In the genomic region with DNA sequence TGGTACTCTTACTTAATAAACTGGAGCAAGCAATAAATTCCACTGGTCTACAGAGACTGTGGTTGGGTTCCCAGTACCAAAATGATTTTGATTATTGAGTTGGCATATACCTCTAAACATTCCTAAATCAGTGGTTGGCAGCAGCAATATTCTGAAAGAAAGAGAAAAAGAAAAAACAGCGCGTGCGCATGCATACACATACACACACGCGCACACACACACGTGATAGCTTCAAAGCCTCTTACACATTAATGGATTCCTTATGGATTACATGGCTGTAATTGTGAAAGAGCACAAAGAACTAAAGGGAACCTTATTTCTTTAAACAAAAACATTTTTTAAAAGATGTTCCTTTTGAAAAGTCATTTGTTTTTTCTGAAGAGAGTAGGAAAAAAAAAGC, we compare ENCODE assay signal across 14 cellular contexts.
A peak's percentile ranks its signal among the peaks of the same experiment; 100 is the strongest.
DNase-seq lines count a peak whose midpoint lies in the region; ATAC-seq and TF ChIP-seq lines count a peak whose summit lies in the region.
"Had no signal": no experiment of that assay in that cellular context is flagged by ENCODE, and none has a peak within 500 bp of the region (broad histone marks: within the 10 kb centered on the region; RNA-seq: fewer than 3 reads in every experiment).

No MANE protein-coding gene starts in this region.

- WGBS in GM23248 (ENCODE audit: low coverage in 1 of 2, low lambda C conversion rate in 2 of 2, missing lambda C conversion rate in 2 of 2), 2 experiments, result 4 to 5% methylated on average over 6 of the region's 6 CpGs
- 89% methylated on average over 6 of the region's 6 CpGs for WGBS in hepatocyte (ENCODE audit: low lambda C conversion rate, missing lambda C conversion rate)

- H3K36me3 Mint-ChIP-seq in neural progenitor cell, result no peaks in the 10 kb centered on the region
- H3K36me3 Mint-ChIP-seq: CD8-positive, alpha-beta T cell had no signal

- H3F3A ChIP-seq in GM23248 (ENCODE audit: insufficient read depth), result no peaks in the 10 kb centered on the region
- no peaks in the 10 kb centered on the region for H3F3A ChIP-seq in neural progenitor cell (ENCODE audit: low read depth)

- H3K27ac ChIP-seq in GM23248, result peak overlapping the region; percentile 70
- peak overlapping the region; percentile 61 for H3K27ac ChIP-seq in hepatocyte
- no peak overlapping the region for H3K27ac ChIP-seq in neural progenitor cell

- ATAC-seq in GM19463 (IDR thresholded peaks at IDR 0.05; ENCODE audit: unreplicated experiment), result no peak
- no peak for ATAC-seq in GM21515 (IDR thresholded peaks at IDR 0.05; ENCODE audit: unreplicated experiment)
- ATAC-seq: CD8-positive, alpha-beta T cell had no signal

- H3K4me3 ChIP-seq in GM23248, result peak overlapping the region; percentile 25
- no peak overlapping the region for H3K4me3 ChIP-seq in hepatocyte
- H3K4me3 ChIP-seq in neural progenitor cell, result no peak overlapping the region

- peaks cover 9% of the 10 kb centered on the region for H3K4me1 Mint-ChIP-seq in neural progenitor cell

- no peak overlapping the region for H3K4me3 Mint-ChIP-seq in neural progenitor cell
- H3K4me3 Mint-ChIP-seq: CD8-positive, alpha-beta T cell had no signal

- H3K9me2 ChIP-seq in GM23248 (ENCODE audit: insufficient read depth) (no peaks in the 10 kb centered on the region), hepatocyte (replicated peaks; ENCODE audit: insufficient read depth) (no peaks in the 10 kb centered on the region)

- H3K36me3 ChIP-seq in GM23248 (ENCODE audit: low read depth) (no peaks in the 10 kb centered on the region), hepatocyte (replicated peaks; ENCODE audit: insufficient read depth, low read depth) (no peaks in the 10 kb centered on the region), neural progenitor cell (no peaks in the 10 kb centered on the region)
- H3K36me3 ChIP-seq: BE2C had no signal

- H3K9ac ChIP-seq in GM23248 (peak overlapping the region; percentile 43), neural progenitor cell (no peak overlapping the region)

- H3K27me3 ChIP-seq in GM23248 (replicated peaks; ENCODE audit: insufficient read depth) (no peaks in the 10 kb centered on the region), hepatocyte (no peaks in the 10 kb centered on the region), neural progenitor cell (no peaks in the 10 kb centered on the region)
- H3K27me3 ChIP-seq: BE2C had no signal

- in situ Hi-C loops in GM23248 (cut with MboI), result no loop called here

- peaks cover 3% of the 10 kb centered on the region for H3K27me3 Mint-ChIP-seq in neural progenitor cell (ENCODE audit: insufficient read depth, low read depth)

- H3K9me3 ChIP-seq in GM23248 (ENCODE audit: low read depth), result no peaks in the 10 kb centered on the region
- H3K9me3 ChIP-seq in hepatocyte (ENCODE audit: low read depth), result no peaks in the 10 kb centered on the region
- H3K9me3 ChIP-seq in neural progenitor cell (ENCODE audit: low read depth), result no peaks in the 10 kb centered on the region
- H3K9me3 ChIP-seq: BE2C had no signal

- peak overlapping the region; percentile 67 for H2AFZ ChIP-seq in GM23248
- H2AFZ ChIP-seq in hepatocyte, result no peak overlapping the region
- H2AFZ ChIP-seq in neural progenitor cell (replicated peaks), result no peak overlapping the region

- H3K9me3 Mint-ChIP-seq in neural progenitor cell, result peaks cover 3% of the 10 kb centered on the region

- H3K4me1 ChIP-seq in GM23248 (ENCODE audit: insufficient read depth) (peaks cover 15% of the 10 kb centered on the region), hepatocyte (ENCODE audit: insufficient read depth) (peaks cover 6% of the 10 kb centered on the region), neural progenitor cell (peaks cover 8% of the 10 kb centered on the region)
- H3K4me1 ChIP-seq: BE2C had no signal

- DNase-seq in AG08395 (ENCODE audit: low spot score) (peak; percentile 46), GM23248 (peak; percentile 88), epidermal melanocyte (ENCODE audit: insufficient read length, low spot score) (peak; percentile 21), hepatocyte (ENCODE audit: low spot score) (no peak), neural progenitor cell (ENCODE audit: low spot score) (no peak), NCI-H2171 (lab: John Stamatoyannopoulos, UW) (no peak)
- DNase-seq: BE2C; CD8-positive, alpha-beta T cell; HCEC 1CT; NCI-H1694; NCI-H2171 treated with DMSO at 0.1 percent for 48 hours; NCI-H774 had no signal

- H3K4me2 ChIP-seq in GM23248 (ENCODE audit: unreplicated experiment) (peak overlapping the region; percentile 44), hepatocyte (no peak overlapping the region), neural progenitor cell (no peak overlapping the region)

- TF ChIP-seq CTCF in hepatocyte (IDR thresholded peaks at IDR 0.05; ENCODE audit: poor library complexity), result no peak
- no peak for TF ChIP-seq CTCF in neural progenitor cell (IDR thresholded peaks at IDR 0.05)

- H4K20me1 ChIP-seq in GM23248 (ENCODE audit: insufficient read depth) (no peaks in the 10 kb centered on the region), hepatocyte (ENCODE audit: insufficient read depth, poor library complexity, severe bottlenecking) (no peaks in the 10 kb centered on the region), neural progenitor cell (ENCODE audit: low read depth) (no peaks in the 10 kb centered on the region)

- no peak overlapping the region for H3K27ac Mint-ChIP-seq in neural progenitor cell
- H3K27ac Mint-ChIP-seq: CD8-positive, alpha-beta T cell had no signal

- H3K79me2 ChIP-seq in GM23248 (ENCODE audit: insufficient read depth), result no peaks in the 10 kb centered on the region
- H3K79me2 ChIP-seq in hepatocyte, result no peaks in the 10 kb centered on the region
- H3K79me2 ChIP-seq in neural progenitor cell (ENCODE audit: low read depth), result no peaks in the 10 kb centered on the region

Comparison
In these comparisons a context has a peak if more than half of its experiments do, and no peak if none do; other contexts are left out.
1. DNase-seq: peak in AG08395 (single experiment), GM23248 (single experiment) and epidermal melanocyte (single experiment); none in hepatocyte (single experiment), neural progenitor cell (single experiment) and NCI-H2171 (single experiment).